In the genomic region with DNA sequence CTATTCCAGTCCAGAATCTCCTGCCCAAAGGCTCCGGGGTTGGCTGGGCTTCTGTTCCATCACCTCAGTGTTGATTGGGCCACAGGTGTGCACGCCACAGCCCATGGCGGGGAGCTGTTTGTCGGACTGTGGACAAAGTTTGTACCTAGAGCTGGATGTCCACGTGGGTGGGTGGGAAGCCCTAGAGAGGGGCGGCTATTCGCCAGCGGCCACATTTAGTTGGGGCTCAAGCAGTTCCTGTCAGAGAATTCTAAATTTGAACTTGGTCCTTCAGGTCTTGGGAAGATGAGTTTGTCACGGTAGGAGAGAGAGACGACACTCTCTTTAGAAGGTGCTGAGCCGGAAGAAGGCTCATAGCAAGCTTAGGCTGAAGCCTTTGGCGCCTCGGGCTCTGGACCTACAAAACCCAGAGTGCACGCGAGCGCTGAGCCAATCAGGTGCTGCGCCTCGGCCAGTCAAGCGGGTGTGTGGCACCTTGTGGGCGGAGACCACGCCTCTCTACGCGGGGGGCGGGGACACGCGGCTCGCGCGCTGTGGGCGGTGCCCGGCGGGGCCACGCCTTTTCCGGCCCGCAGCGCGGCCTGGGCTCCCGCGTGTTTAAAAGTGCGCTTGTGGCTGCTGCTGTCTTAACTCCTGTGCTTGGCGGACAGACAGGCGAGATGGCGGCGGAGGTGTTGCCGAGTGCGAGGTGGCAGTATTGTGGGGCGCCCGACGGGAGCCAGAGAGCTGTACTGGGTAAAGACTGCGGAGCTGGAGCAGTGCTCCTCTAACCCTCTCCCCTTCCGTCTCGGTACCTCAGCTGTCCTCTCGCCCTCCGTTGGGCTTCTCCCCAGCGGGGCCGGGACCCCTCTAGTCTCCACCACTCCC, we compare ENCODE assay signal across 1 cellular context.
TF ChIP-seq lines count a peak whose summit lies in the region.

A gene with protein sequence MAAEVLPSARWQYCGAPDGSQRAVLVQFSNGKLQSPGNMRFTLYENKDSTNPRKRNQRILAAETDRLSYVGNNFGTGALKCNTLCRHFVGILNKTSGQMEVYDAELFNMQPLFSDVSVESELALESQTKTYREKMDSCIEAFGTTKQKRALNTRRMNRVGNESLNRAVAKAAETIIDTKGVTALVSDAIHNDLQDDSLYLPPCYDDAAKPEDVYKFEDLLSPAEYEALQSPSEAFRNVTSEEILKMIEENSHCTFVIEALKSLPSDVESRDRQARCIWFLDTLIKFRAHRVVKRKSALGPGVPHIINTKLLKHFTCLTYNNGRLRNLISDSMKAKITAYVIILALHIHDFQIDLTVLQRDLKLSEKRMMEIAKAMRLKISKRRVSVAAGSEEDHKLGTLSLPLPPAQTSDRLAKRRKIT (plus strand): TSS at position 560 of the 867 bp plus-strand sequence. CDS start 100 bp downstream, at position 660.

TF ChIP-seq in HepG2, 621 proteins besides CTCF, POLR2A, EP300 and RAD21 (continued from another document and continues in another):
- TF ChIP-seq ZNF597 (CRISPR knock-in tag; IDR thresholded peaks at IDR 0.05): no peak
- no peak for TF ChIP-seq ZNF24 (IDR thresholded peaks at IDR 0.05)
- TF ChIP-seq ZNF17 (CRISPR knock-in tag; IDR thresholded peaks at IDR 0.05): no peak
- TF ChIP-seq MLLT10 (CRISPR knock-in tag; IDR thresholded peaks at IDR 0.05): no peak
- TF ChIP-seq KDM3A (CRISPR knock-in tag; IDR thresholded peaks at IDR 0.05; ENCODE audit: low read depth): no peak
- TF ChIP-seq, protein P1, sequence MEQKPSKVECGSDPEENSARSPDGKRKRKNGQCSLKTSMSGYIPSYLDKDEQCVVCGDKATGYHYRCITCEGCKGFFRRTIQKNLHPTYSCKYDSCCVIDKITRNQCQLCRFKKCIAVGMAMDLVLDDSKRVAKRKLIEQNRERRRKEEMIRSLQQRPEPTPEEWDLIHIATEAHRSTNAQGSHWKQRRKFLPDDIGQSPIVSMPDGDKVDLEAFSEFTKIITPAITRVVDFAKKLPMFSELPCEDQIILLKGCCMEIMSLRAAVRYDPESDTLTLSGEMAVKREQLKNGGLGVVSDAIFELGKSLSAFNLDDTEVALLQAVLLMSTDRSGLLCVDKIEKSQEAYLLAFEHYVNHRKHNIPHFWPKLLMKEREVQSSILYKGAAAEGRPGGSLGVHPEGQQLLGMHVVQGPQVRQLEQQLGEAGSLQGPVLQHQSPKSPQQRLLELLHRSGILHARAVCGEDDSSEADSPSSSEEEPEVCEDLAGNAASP (CRISPR knock-in tag; IDR thresholded peaks at IDR 0.05; ENCODE audit: borderline replicate concordance): 0 out of 2 replicates have a peak, but pooled peaks have one; percentile 10
- peak; percentile 36; the same call in 1 of the 2 replicates for TF ChIP-seq ATF1 (CRISPR knock-in tag; IDR thresholded peaks at IDR 0.05)
- TF ChIP-seq AGO1 (IDR thresholded peaks at IDR 0.05; ENCODE audit: low read depth, low read length, poor library complexity, severe bottlenecking): no peak
- TF ChIP-seq ZNF782 (CRISPR knock-in tag; IDR thresholded peaks at IDR 0.05; ENCODE audit: borderline replicate concordance): no peak
- peak; percentile 22; the same call in 1 of the 2 replicates for TF ChIP-seq ARNT2 (CRISPR knock-in tag; IDR thresholded peaks at IDR 0.05; ENCODE audit: low read depth)
- TF ChIP-seq SOX6 (IDR thresholded peaks at IDR 0.05): no peak
- peak; percentile 34; the same call in 1 of the 2 replicates for TF ChIP-seq SOX6 (CRISPR knock-in tag; IDR thresholded peaks at IDR 0.05)
- no peak for TF ChIP-seq HOXA9 (CRISPR knock-in tag; IDR thresholded peaks at IDR 0.05; ENCODE audit: borderline replicate concordance)
- TF ChIP-seq, protein P2, sequence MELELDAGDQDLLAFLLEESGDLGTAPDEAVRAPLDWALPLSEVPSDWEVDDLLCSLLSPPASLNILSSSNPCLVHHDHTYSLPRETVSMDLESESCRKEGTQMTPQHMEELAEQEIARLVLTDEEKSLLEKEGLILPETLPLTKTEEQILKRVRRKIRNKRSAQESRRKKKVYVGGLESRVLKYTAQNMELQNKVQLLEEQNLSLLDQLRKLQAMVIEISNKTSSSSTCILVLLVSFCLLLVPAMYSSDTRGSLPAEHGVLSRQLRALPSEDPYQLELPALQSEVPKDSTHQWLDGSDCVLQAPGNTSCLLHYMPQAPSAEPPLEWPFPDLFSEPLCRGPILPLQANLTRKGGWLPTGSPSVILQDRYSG (CRISPR knock-in tag; IDR thresholded peaks at IDR 0.05): no peak
- 0 out of 2 replicates have a peak, but pooled peaks have one; percentile 79 for TF ChIP-seq ATF5 (CRISPR knock-in tag; IDR thresholded peaks at IDR 0.05; ENCODE audit: low read depth)
- no peak for TF ChIP-seq HINFP (CRISPR knock-in tag; IDR thresholded peaks at IDR 0.05; ENCODE audit: low read depth)
- TF ChIP-seq NFYC (CRISPR knock-in tag; IDR thresholded peaks at IDR 0.05): peak; percentile 83
- no peak for TF ChIP-seq ZNF749 (CRISPR knock-in tag; IDR thresholded peaks at IDR 0.05; ENCODE audit: borderline replicate concordance)
- TF ChIP-seq ZFP1 (CRISPR knock-in tag; IDR thresholded peaks at IDR 0.05): no peak
- TF ChIP-seq FIP1L1 (IDR thresholded peaks at IDR 0.05; ENCODE audit: borderline replicate concordance, insufficient read depth, low read depth, low read length): no peak
- TF ChIP-seq ZKSCAN8 (CRISPR knock-in tag; IDR thresholded peaks at IDR 0.05; ENCODE audit: borderline replicate concordance): no peak
- no peak for TF ChIP-seq ZNF431 (CRISPR knock-in tag; IDR thresholded peaks at IDR 0.05; ENCODE audit: borderline replicate concordance, low read depth)
- TF ChIP-seq ZNF446 (CRISPR knock-in tag; IDR thresholded peaks at IDR 0.05): no peak
- no peak for TF ChIP-seq MIER3 (CRISPR knock-in tag; IDR thresholded peaks at IDR 0.05; ENCODE audit: borderline replicate concordance)
- TF ChIP-seq, protein P3, sequence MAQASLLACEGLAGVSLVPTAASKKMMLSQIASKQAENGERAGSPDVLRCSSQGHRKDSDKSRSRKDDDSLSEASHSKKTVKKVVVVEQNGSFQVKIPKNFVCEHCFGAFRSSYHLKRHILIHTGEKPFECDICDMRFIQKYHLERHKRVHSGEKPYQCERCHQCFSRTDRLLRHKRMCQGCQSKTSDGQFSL (CRISPR knock-in tag; IDR thresholded peaks at IDR 0.05): no peak
- TF ChIP-seq ZNF263 (CRISPR knock-in tag; IDR thresholded peaks at IDR 0.05): peak; percentile 57
- no peak for TF ChIP-seq GTF2F1 (IDR thresholded peaks at IDR 0.05; ENCODE audit: low read length)
- no peak for TF ChIP-seq ZNF12 (CRISPR knock-in tag; IDR thresholded peaks at IDR 0.05)
- no peak for TF ChIP-seq MYNN (CRISPR knock-in tag; IDR thresholded peaks at IDR 0.05; ENCODE audit: low read depth)
- TF ChIP-seq, protein P4, sequence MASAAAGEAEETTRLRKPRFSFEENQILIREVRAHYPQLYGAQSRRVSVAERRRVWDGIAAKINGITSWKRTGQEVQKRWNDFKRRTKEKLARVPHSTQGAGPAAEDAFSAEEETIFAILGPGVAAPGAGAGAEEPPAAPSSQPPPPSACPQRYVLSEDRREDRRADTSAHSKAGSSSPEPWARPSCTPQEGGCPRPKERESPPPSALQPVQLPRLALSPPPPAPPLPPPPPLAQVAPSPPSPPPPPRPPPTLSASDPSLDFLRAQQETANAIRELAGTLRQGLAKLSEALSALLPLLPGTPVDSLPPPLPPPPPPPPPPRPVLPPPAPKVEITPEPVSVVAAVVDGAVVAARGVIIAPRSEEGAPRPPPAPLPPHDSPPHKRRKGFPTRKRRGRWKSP (CRISPR knock-in tag; IDR thresholded peaks at IDR 0.05): peak; percentile 69; the same call in 1 of the 2 replicates
- no peak for TF ChIP-seq ZBTB44 (CRISPR knock-in tag; IDR thresholded peaks at IDR 0.05)
- TF ChIP-seq NCOR1 (IDR thresholded peaks at IDR 0.05; ENCODE audit: borderline replicate concordance, low read length): no peak; the same call in 1 of the 2 replicates
- TF ChIP-seq PPARG (CRISPR knock-in tag; conservative IDR thresholded peaks at IDR 0.05): no peak
- TF ChIP-seq DPF2 (CRISPR knock-in tag; IDR thresholded peaks at IDR 0.05; ENCODE audit: borderline replicate concordance, low read depth): no peak
- 0 out of 2 replicates have a peak, but pooled peaks have one; percentile 48 for TF ChIP-seq ZNF570 (CRISPR knock-in tag; IDR thresholded peaks at IDR 0.05; ENCODE audit: borderline replicate concordance)
- no peak for TF ChIP-seq SAFB2 (CRISPR knock-in tag; IDR thresholded peaks at IDR 0.05; ENCODE audit: borderline replicate concordance, low read depth)
- TF ChIP-seq JARID2 (CRISPR knock-in tag; IDR thresholded peaks at IDR 0.05; ENCODE audit: insufficient replicate concordance): no peak
- TF ChIP-seq TGIF2 (CRISPR knock-in tag; IDR thresholded peaks at IDR 0.05): peak; percentile 69; the same call in 1 of the 2 replicates
- TF ChIP-seq NCOA1 (CRISPR knock-in tag; IDR thresholded peaks at IDR 0.05): no peak
- no peak for TF ChIP-seq ZNF547 (CRISPR knock-in tag; IDR thresholded peaks at IDR 0.05)
- TF ChIP-seq, protein P5, sequence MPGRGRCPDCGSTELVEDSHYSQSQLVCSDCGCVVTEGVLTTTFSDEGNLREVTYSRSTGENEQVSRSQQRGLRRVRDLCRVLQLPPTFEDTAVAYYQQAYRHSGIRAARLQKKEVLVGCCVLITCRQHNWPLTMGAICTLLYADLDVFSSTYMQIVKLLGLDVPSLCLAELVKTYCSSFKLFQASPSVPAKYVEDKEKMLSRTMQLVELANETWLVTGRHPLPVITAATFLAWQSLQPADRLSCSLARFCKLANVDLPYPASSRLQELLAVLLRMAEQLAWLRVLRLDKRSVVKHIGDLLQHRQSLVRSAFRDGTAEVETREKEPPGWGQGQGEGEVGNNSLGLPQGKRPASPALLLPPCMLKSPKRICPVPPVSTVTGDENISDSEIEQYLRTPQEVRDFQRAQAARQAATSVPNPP (CRISPR knock-in tag; IDR thresholded peaks at IDR 0.05): no peak
- peak; percentile 94 for TF ChIP-seq POLR2AphosphoS5 (IDR thresholded peaks at IDR 0.05; ENCODE audit: low read depth, low read length)
- peak; percentile 16 for TF ChIP-seq XRCC5 (optimal IDR thresholded peaks at IDR 0.05; ENCODE audit: low read length)
- TF ChIP-seq, protein P6, sequence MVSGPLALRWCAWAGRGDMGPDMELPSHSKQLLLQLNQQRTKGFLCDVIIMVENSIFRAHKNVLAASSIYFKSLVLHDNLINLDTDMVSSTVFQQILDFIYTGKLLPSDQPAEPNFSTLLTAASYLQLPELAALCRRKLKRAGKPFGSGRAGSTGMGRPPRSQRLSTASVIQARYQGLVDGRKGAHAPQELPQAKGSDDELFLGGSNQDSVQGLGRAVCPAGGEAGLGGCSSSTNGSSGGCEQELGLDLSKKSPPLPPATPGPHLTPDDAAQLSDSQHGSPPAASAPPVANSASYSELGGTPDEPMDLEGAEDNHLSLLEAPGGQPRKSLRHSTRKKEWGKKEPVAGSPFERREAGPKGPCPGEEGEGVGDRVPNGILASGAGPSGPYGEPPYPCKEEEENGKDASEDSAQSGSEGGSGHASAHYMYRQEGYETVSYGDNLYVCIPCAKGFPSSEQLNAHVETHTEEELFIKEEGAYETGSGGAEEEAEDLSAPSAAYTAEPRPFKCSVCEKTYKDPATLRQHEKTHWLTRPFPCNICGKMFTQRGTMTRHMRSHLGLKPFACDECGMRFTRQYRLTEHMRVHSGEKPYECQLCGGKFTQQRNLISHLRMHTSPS (CRISPR knock-in tag; IDR thresholded peaks at IDR 0.05; ENCODE audit: low read depth): no peak
- no peak for TF ChIP-seq IKZF1 (IDR thresholded peaks at IDR 0.05)
- no peak for TF ChIP-seq TCF12 (IDR thresholded peaks at IDR 0.05)
- TF ChIP-seq TCF12 (CRISPR knock-in tag; IDR thresholded peaks at IDR 0.05): peak; percentile 53; the same call in 1 of the 2 replicates
- no peak for TF ChIP-seq TSC22D2 (CRISPR knock-in tag; IDR thresholded peaks at IDR 0.05; ENCODE audit: borderline replicate concordance)
- TF ChIP-seq WIZ (CRISPR knock-in tag; IDR thresholded peaks at IDR 0.05): no peak
- TF ChIP-seq ZNF747 (CRISPR knock-in tag; IDR thresholded peaks at IDR 0.05; ENCODE audit: borderline replicate concordance): 0 out of 2 replicates have a peak, but pooled peaks have one; percentile 17
- TF ChIP-seq ZNF850 (CRISPR knock-in tag; conservative IDR thresholded peaks at IDR 0.05): no peak
- TF ChIP-seq STAG1 (CRISPR knock-in tag; IDR thresholded peaks at IDR 0.05): peak; percentile 3; the same call in 1 of the 2 replicates
- peak; percentile 75 for TF ChIP-seq HOXA3 (CRISPR knock-in tag; IDR thresholded peaks at IDR 0.05)
